ENCODE assay signal across 8 cellular contexts in genomic region chr5:92309336-92309991, GRCh38.
DNase-seq lines count a peak whose midpoint lies in the region; ATAC-seq and TF ChIP-seq lines count a peak whose summit lies in the region.

No MANE protein-coding gene starts in this region.

- no peak overlapping the region for H3K4me3 ChIP-seq in neural progenitor cell

- no peaks in the 10 kb centered on the region for H3K36me3 ChIP-seq in neural progenitor cell

- no peaks in the 10 kb centered on the region for H3K79me2 ChIP-seq in neural progenitor cell (ENCODE audit: low read depth)

- no peaks in the 10 kb centered on the region for H3K9me3 Mint-ChIP-seq in neural progenitor cell

- H3K4me3 Mint-ChIP-seq in neural progenitor cell: no peak overlapping the region
- H3K4me3 Mint-ChIP-seq in T-helper 17 cell: no peak overlapping the region

- no peak overlapping the region for H3K27ac ChIP-seq in neural progenitor cell

- H3K4me1 Mint-ChIP-seq in neural progenitor cell: peaks cover 21% of the 10 kb centered on the region
- H3K4me1 Mint-ChIP-seq in T-helper 17 cell: no peaks in the 10 kb centered on the region

- H4K20me1 ChIP-seq in neural progenitor cell (ENCODE audit: low read depth): no peaks in the 10 kb centered on the region

- H3K4me2 ChIP-seq in neural progenitor cell: no peak overlapping the region

- ATAC-seq in T-helper 17 cell: no peak

- H3K27me3 Mint-ChIP-seq in neural progenitor cell (ENCODE audit: insufficient read depth, low read depth) (no peaks in the 10 kb centered on the region), T-helper 17 cell (no peaks in the 10 kb centered on the region)

- no peaks in the 10 kb centered on the region for H3F3A ChIP-seq in neural progenitor cell (ENCODE audit: low read depth)

- H3K4me1 ChIP-seq in neural progenitor cell: no peaks in the 10 kb centered on the region

- DNase-seq in SIG-M5 treated with dmso at 0.1 percent for 504 hours (lab: John Stamatoyannopoulos, UW; ENCODE audit: unreplicated experiment) (peak; percentile 53), SIG-M5 (lab: John Stamatoyannopoulos, UW) (no peak), NCI-H1092 treated with DMSO at 0.1 percent for 48 hours (lab: John Stamatoyannopoulos, UW) (peak; percentile 51), cerebellar cortex (ENCODE audit: low spot score) (peak; percentile 64), neural progenitor cell (ENCODE audit: low spot score) (peak; percentile 36), T-helper 17 cell (no peak), GM19238 (ENCODE audit: insufficient read length, low spot score) (no peak), GOT3 (lab: John Stamatoyannopoulos, UW) (no peak)

- H3K9me3 ChIP-seq in neural progenitor cell (ENCODE audit: low read depth) (no peaks in the 10 kb centered on the region), T-helper 17 cell (ENCODE audit: control insufficient read depth, low read length, poor library complexity, severe bottlenecking) (no peaks in the 10 kb centered on the region)

- TF ChIP-seq CTCF in neural progenitor cell (IDR thresholded peaks at IDR 0.05): peak; percentile 77

- H3K27me3 ChIP-seq in neural progenitor cell: no peaks in the 10 kb centered on the region

- H3K36me3 Mint-ChIP-seq in neural progenitor cell (no peaks in the 10 kb centered on the region), T-helper 17 cell (ENCODE audit: low read depth) (no peaks in the 10 kb centered on the region)

- no peak overlapping the region for H2AFZ ChIP-seq in neural progenitor cell (replicated peaks)

- H3K9ac ChIP-seq in neural progenitor cell: no peak overlapping the region

- H3K27ac Mint-ChIP-seq in neural progenitor cell (no peak overlapping the region), T-helper 17 cell (no peak overlapping the region)

Comparison
In these comparisons a context has a peak if more than half of its experiments do, and no peak if none do; other contexts are left out.
1. DNase-seq: peak in SIG-M5 treated with dmso at 0.1 percent for 504 hours (single experiment), NCI-H1092 treated with DMSO at 0.1 percent for 48 hours (single experiment), cerebellar cortex (single experiment) and neural progenitor cell (single experiment); none in SIG-M5 (single experiment), T-helper 17 cell (0 of 3), GM19238 (single experiment) and GOT3 (single experiment).